ENCODE assay signal across 8 cellular contexts in genomic region chr15:45200001-45200798, GRCh38. TPM values are rescaled to one million over a fixed set of nuclear protein-coding genes. Genes with fewer than 3 reads are reported as not detected.
DNase-seq lines count a peak whose midpoint lies in the region; ATAC-seq and TF ChIP-seq lines count a peak whose summit lies in the region.

No MANE protein-coding gene starts in this region.

- H3K4me1 Mint-ChIP-seq in WTC11, result peaks cover 7% of the 10 kb centered on the region
- H3K4me1 Mint-ChIP-seq in central memory CD8-positive, alpha-beta T cell, result peaks cover 5% of the 10 kb centered on the region

- TF ChIP-seq CTCF in WTC11 (IDR thresholded peaks at IDR 0.05), result no peak

- no peaks in the 10 kb centered on the region for H3K9me3 Mint-ChIP-seq in WTC11
- H3K9me3 Mint-ChIP-seq in central memory CD8-positive, alpha-beta T cell, result no peaks in the 10 kb centered on the region

- in situ Hi-C loops in ACHN (cut with HindIII; ENCODE audit: low pct_ligation_motif_present, low pct_unique_long_range_greater_than_20kb, low sequenced_read_pairs), result loop anchor here (25.0 kb wide), 1 partner anchor 187 kb away; the partner anchor contains the start of gene GATM

- no peak overlapping the region for H3K4me3 Mint-ChIP-seq in WTC11
- H3K4me3 Mint-ChIP-seq in central memory CD8-positive, alpha-beta T cell, result no peak overlapping the region

- CTCF ChIA-PET in WTC11 (lab: Charles Lee), result interaction anchor here (0.6 to 9.5 kb wide), 12 partner anchors 12 to 1352 kb away, joined by 3 to 156 read pairs (median 3); partner anchors contain the start of gene SHF

- peaks cover 7% of the 10 kb centered on the region for H3K27me3 Mint-ChIP-seq in WTC11 (ENCODE audit: low read depth)
- H3K27me3 Mint-ChIP-seq in central memory CD8-positive, alpha-beta T cell, result peaks cover 7% of the 10 kb centered on the region

- no peak overlapping the region for H3K27ac Mint-ChIP-seq in WTC11
- H3K27ac Mint-ChIP-seq in central memory CD8-positive, alpha-beta T cell (ENCODE audit: low read depth), result no peak overlapping the region

- POLR2A ChIA-PET in WTC11 (lab: Charles Lee), result interaction anchor here (0.7 to 1.8 kb wide), 3 partner anchors 32 to 71 kb away, joined by 5 to 6 read pairs (median 6); no protein-coding TSS in a partner anchor

- ATAC-seq in GM18870 (IDR thresholded peaks at IDR 0.05; ENCODE audit: unreplicated experiment) (peak; percentile 46), HG03108 (IDR thresholded peaks at IDR 0.05; ENCODE audit: unreplicated experiment) (peak; percentile 50), WTC11 (peak; percentile 39)
- ATAC-seq in central memory CD8-positive, alpha-beta T cell (replicated peaks; ENCODE audit: extremely low read depth, poor library complexity, severe bottlenecking), result peak; percentile 69

- DNase-seq in ACHN (peak; percentile 87), NCI-H2227 treated with DMSO at 0.1 percent for 48 hours (lab: John Stamatoyannopoulos, UW) (peak; percentile 90), WTC11 (ENCODE audit: low spot score) (peak; percentile 96), kidney glomerular epithelial cell (lab: John Stamatoyannopoulos, UW) (peak; percentile 96)
- DNase-seq in central memory CD8-positive, alpha-beta T cell (ENCODE audit: low spot score in 2 of 2), result peak; percentile 98 to 99
- peak; percentile 93 for DNase-seq in stimulated activated CD4-positive, alpha-beta T cell treated with anti-CD3 and anti-CD28 coated beads, Interleukin-15, amount 100 ng/mL, for 48 hours (ENCODE audit: low read depth in 2 of 2)

- H3K36me3 Mint-ChIP-seq in WTC11, result no peaks in the 10 kb centered on the region
- peaks cover 6% of the 10 kb centered on the region for H3K36me3 Mint-ChIP-seq in central memory CD8-positive, alpha-beta T cell (ENCODE audit: insufficient read depth)

TF ChIP-seq in WTC11, 78 proteins besides CTCF, POLR2A, EP300 and RAD21 (continues in another document):
- TF ChIP-seq CBFB (CRISPR knock-in tag; IDR thresholded peaks at IDR 0.05; ENCODE audit: low read depth) (no peak), GABPB1 (CRISPR knock-in tag; IDR thresholded peaks at IDR 0.05) (peak; percentile 50), EMX1 (CRISPR knock-in tag; IDR thresholded peaks at IDR 0.05) (no peak), ETV6 (CRISPR knock-in tag; IDR thresholded peaks at IDR 0.05) (peak; percentile 68; the same call in 1 of the 2 replicates), NR2C2 (CRISPR knock-in tag; IDR thresholded peaks at IDR 0.05) (no peak), HMGA2 (CRISPR knock-in tag; IDR thresholded peaks at IDR 0.05) (no peak), SP1 (CRISPR knock-in tag; conservative IDR thresholded peaks at IDR 0.05) (peak; percentile 76), ZNF416 (CRISPR knock-in tag; IDR thresholded peaks at IDR 0.05) (0 out of 2 replicates have a peak, but pooled peaks have one; percentile 0), FOXK1 (CRISPR knock-in tag; IDR thresholded peaks at IDR 0.05) (peak; percentile 52), CREM (CRISPR knock-in tag; IDR thresholded peaks at IDR 0.05) (0 out of 2 replicates have a peak, but pooled peaks have one; percentile 52), TP53 (CRISPR knock-in tag; IDR thresholded peaks at IDR 0.05) (no peak), ATF2 (CRISPR knock-in tag; IDR thresholded peaks at IDR 0.05; ENCODE audit: borderline replicate concordance, low read depth) (no peak), CREB1 (CRISPR knock-in tag; IDR thresholded peaks at IDR 0.05) (no peak)
- TF ChIP-seq, protein P1, sequence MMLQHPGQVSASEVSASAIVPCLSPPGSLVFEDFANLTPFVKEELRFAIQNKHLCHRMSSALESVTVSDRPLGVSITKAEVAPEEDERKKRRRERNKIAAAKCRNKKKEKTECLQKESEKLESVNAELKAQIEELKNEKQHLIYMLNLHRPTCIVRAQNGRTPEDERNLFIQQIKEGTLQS (CRISPR knock-in tag; conservative IDR thresholded peaks at IDR 0.05), result no peak
- TF ChIP-seq, protein P2, sequence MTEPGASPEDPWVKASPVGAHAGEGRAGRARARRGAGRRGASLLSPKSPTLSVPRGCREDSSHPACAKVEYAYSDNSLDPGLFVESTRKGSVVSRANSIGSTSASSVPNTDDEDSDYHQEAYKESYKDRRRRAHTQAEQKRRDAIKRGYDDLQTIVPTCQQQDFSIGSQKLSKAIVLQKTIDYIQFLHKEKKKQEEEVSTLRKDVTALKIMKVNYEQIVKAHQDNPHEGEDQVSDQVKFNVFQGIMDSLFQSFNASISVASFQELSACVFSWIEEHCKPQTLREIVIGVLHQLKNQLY (CRISPR knock-in tag; IDR thresholded peaks at IDR 0.05), result 0 out of 2 replicates have a peak, but pooled peaks have one; percentile 69
- TF ChIP-seq, protein P3, sequence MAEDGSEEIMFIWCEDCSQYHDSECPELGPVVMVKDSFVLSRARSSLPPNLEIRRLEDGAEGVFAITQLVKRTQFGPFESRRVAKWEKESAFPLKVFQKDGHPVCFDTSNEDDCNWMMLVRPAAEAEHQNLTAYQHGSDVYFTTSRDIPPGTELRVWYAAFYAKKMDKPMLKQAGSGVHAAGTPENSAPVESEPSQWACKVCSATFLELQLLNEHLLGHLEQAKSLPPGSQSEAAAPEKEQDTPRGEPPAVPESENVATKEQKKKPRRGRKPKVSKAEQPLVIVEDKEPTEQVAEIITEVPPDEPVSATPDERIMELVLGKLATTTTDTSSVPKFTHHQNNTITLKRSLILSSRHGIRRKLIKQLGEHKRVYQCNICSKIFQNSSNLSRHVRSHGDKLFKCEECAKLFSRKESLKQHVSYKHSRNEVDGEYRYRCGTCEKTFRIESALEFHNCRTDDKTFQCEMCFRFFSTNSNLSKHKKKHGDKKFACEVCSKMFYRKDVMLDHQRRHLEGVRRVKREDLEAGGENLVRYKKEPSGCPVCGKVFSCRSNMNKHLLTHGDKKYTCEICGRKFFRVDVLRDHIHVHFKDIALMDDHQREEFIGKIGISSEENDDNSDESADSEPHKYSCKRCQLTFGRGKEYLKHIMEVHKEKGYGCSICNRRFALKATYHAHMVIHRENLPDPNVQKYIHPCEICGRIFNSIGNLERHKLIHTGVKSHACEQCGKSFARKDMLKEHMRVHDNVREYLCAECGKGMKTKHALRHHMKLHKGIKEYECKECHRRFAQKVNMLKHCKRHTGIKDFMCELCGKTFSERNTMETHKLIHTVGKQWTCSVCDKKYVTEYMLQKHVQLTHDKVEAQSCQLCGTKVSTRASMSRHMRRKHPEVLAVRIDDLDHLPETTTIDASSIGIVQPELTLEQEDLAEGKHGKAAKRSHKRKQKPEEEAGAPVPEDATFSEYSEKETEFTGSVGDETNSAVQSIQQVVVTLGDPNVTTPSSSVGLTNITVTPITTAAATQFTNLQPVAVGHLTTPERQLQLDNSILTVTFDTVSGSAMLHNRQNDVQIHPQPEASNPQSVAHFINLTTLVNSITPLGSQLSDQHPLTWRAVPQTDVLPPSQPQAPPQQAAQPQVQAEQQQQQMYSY (CRISPR knock-in tag; IDR thresholded peaks at IDR 0.05), result no peak
- TF ChIP-seq, protein P4, sequence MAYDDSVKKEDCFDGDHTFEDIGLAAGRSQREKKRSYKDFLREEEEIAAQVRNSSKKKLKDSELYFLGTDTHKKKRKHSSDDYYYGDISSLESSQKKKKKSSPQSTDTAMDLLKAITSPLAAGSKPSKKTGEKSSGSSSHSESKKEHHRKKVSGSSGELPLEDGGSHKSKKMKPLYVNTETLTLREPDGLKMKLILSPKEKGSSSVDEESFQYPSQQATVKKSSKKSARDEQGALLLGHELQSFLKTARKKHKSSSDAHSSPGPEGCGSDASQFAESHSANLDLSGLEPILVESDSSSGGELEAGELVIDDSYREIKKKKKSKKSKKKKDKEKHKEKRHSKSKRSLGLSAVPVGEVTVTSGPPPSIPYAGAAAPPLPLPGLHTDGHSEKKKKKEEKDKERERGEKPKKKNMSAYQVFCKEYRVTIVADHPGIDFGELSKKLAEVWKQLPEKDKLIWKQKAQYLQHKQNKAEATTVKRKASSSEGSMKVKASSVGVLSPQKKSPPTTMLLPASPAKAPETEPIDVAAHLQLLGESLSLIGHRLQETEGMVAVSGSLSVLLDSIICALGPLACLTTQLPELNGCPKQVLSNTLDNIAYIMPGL (CRISPR knock-in tag; IDR thresholded peaks at IDR 0.05), result peak; percentile 87; the same call in 1 of the 2 replicates
- TF ChIP-seq, protein P5, sequence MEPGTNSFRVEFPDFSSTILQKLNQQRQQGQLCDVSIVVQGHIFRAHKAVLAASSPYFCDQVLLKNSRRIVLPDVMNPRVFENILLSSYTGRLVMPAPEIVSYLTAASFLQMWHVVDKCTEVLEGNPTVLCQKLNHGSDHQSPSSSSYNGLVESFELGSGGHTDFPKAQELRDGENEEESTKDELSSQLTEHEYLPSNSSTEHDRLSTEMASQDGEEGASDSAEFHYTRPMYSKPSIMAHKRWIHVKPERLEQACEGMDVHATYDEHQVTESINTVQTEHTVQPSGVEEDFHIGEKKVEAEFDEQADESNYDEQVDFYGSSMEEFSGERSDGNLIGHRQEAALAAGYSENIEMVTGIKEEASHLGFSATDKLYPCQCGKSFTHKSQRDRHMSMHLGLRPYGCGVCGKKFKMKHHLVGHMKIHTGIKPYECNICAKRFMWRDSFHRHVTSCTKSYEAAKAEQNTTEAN (CRISPR knock-in tag; IDR thresholded peaks at IDR 0.05), result 0 out of 2 replicates have a peak, but pooled peaks have one; percentile 5

RNA-seq across cellular contexts. Expression of gene SHF, which starts 12.4 kb away (rescaled TPM):
- 30.6 to 33.1 TPM (median 31.0 TPM) in 3 replicates for total RNA-seq in WTC11 (2021)

RNA-seq across cellular contexts. Expression of gene SLC28A2, which starts 51.8 kb away (rescaled TPM):
- 0.20 TPM in 1 of 3 replicates, not detected in the others for total RNA-seq in WTC11 (2021)

Comparison
In these comparisons a context has a peak if more than half of its experiments do, and no peak if none do; other contexts are left out.
1. Peak in every context shown above with its lines: DNase-seq and ATAC-seq.